18 cellular contexts compared by ENCODE assay signal in the genomic region with DNA sequence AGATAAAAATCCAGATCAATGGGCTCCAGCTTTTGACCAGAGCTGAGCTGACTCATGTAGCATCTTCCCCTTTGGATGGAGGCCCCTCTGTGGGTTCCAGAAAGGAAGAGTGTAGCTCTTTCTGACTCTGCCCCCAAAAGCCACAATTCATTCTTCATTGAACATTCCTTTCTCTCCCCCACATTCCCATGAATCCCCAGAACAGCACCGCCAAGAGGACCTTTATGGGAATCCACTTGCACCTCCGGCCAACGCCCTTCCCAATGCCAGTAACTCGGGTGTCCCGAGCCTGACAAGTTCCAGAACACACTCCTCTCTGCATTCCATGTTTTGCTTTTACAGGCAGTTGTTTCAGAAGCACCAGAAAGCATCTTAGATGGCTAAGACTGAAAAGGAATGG.
DNase-seq lines count a peak whose midpoint lies in the region; ATAC-seq, FAIRE-seq and TF ChIP-seq lines count a peak whose summit lies in the region.
"Had no signal": no experiment of that assay in that cellular context is flagged by ENCODE, and none has a peak within 500 bp of the region (broad histone marks: within the 10 kb centered on the region; RNA-seq: fewer than 3 reads in every experiment).

No MANE protein-coding gene starts in this region.

- FAIRE-seq in pancreas (lab: Jason Lieb, UNC): no peak
- FAIRE-seq: H54, RCC 7860 had no signal

- H3K27ac ChIP-seq in endodermal cell (ENCODE audit: low read depth, low read length): no peak overlapping the region
- H3K27ac ChIP-seq in pancreas: no peak overlapping the region

- TF ChIP-seq CTCF in endodermal cell (conservative IDR thresholded peaks at IDR 0.05): peak; percentile 24
- no peak for TF ChIP-seq CTCF in pancreas (IDR thresholded peaks at IDR 0.05)
- no peak for TF ChIP-seq CTCF in type B pancreatic cell (conservative IDR thresholded peaks at IDR 0.05)

- H3K9me3 ChIP-seq in endodermal cell (ENCODE audit: control insufficient read depth, low read length): peaks cover 43% of the 10 kb centered on the region
- no peaks in the 10 kb centered on the region for H3K9me3 ChIP-seq in pancreas

- peaks cover 2% of the 10 kb centered on the region for H3K36me3 Mint-ChIP-seq in endodermal cell (ENCODE audit: low read depth)
- no peaks in the 10 kb centered on the region for H3K36me3 Mint-ChIP-seq in type B pancreatic cell
- peaks cover 0 to 2% of the 10 kb centered on the region in 2 donors for H3K36me3 Mint-ChIP-seq in activated T-cell treated with anti-CD3 and anti-CD28 coated beads, Interleukin-2, amount 50 U/mL, for 72 hours (ENCODE audit: insufficient read depth in 2 of 2)

- H3K4me1 ChIP-seq in endodermal cell (ENCODE audit: control insufficient read depth, insufficient read depth, low read length): no peaks in the 10 kb centered on the region
- H3K4me1 ChIP-seq in pancreas: no peaks in the 10 kb centered on the region
- H3K4me1 ChIP-seq: BE2C had no signal

- H3K36me3 ChIP-seq in endodermal cell (ENCODE audit: control insufficient read depth, insufficient read depth, low read length): no peaks in the 10 kb centered on the region
- H3K36me3 ChIP-seq in pancreas: no peaks in the 10 kb centered on the region
- H3K36me3 ChIP-seq: BE2C had no signal

- H3K4me3 ChIP-seq in endodermal cell (ENCODE audit: low read length) (no peak overlapping the region), pancreas (no peak overlapping the region)

- peak in 3 of 4 donors; percentile 36 to 51 (median 51) for ATAC-seq in pancreas
- no peak for ATAC-seq in activated T-cell treated with anti-CD3 and anti-CD28 coated beads, Interleukin-2, amount 50 U/mL, for 72 hours (replicated peaks in 1 of 2)

- intact Hi-C loops in pancreas (cut with DNase I): no loop called here

- no peak overlapping the region for H3K9ac ChIP-seq in endodermal cell (ENCODE audit: extremely low read depth, low read length, poor library complexity, severe bottlenecking)

- H3K9me3 Mint-ChIP-seq in endodermal cell (peaks cover 23% of the 10 kb centered on the region), type B pancreatic cell (peaks cover 5% of the 10 kb centered on the region)
- peaks cover 7 to 8% of the 10 kb centered on the region in 2 donors for H3K9me3 Mint-ChIP-seq in activated T-cell treated with anti-CD3 and anti-CD28 coated beads, Interleukin-2, amount 50 U/mL, for 72 hours

- H3K4me1 Mint-ChIP-seq in endodermal cell (peaks cover 3% of the 10 kb centered on the region), type B pancreatic cell (ENCODE audit: unreplicated experiment) (no peaks in the 10 kb centered on the region)
- no peaks in the 10 kb centered on the region for H3K4me1 Mint-ChIP-seq in activated T-cell treated with anti-CD3 and anti-CD28 coated beads, Interleukin-2, amount 50 U/mL, for 72 hours (ENCODE audit: low read depth)

- H3K4me3 Mint-ChIP-seq in endodermal cell: no peak overlapping the region
- H3K4me3 Mint-ChIP-seq in type B pancreatic cell: no peak overlapping the region
- no peak overlapping the region for H3K4me3 Mint-ChIP-seq in activated T-cell treated with anti-CD3 and anti-CD28 coated beads, Interleukin-2, amount 50 U/mL, for 72 hours
- H3K4me3 Mint-ChIP-seq: CD4-positive, alpha-beta T cell had no signal

- WGBS in endodermal cell (ENCODE audit: insufficient coverage in 1 of 2, insufficient read length in 1 of 2), 2 experiments: 85 to 90% methylated on average over 5 of the region's 5 CpGs
- 80 to 90% methylated on average over 5 of the region's 5 CpGs for WGBS in pancreas, 2 donors

- H3K27me3 Mint-ChIP-seq in endodermal cell (ENCODE audit: insufficient read depth): peaks cover 10% of the 10 kb centered on the region
- peaks cover 4% of the 10 kb centered on the region for H3K27me3 Mint-ChIP-seq in type B pancreatic cell
- no peaks in the 10 kb centered on the region for H3K27me3 Mint-ChIP-seq in activated T-cell treated with anti-CD3 and anti-CD28 coated beads, Interleukin-2, amount 50 U/mL, for 72 hours (ENCODE audit: low read depth)

- peak; percentile 87 for DNase-seq in amniotic epithelial cell (ENCODE audit: low read depth)
- DNase-seq in endodermal cell: peak; percentile 36
- peak in 1 of 6 donors; percentile 15 for DNase-seq in pancreas
- DNase-seq in type B pancreatic cell (ENCODE audit: extremely low spot score, unreplicated experiment): peak; percentile 24
- no peak for DNase-seq in NCI-H146 (lab: John Stamatoyannopoulos, UW)
- no peak for DNase-seq in Kasumi-1 (lab: John Stamatoyannopoulos, UW)
- no peak for DNase-seq in activated T-cell treated with anti-CD3 and anti-CD28 coated beads, Interleukin-2, amount 50 U/mL, for 72 hours
- DNase-seq: BE2C; CD4-positive, alpha-beta T cell; EL; KBM-7; NCI-H1048; NCI-H2107; NCI-H2227 treated with DMSO at 0.1 percent for 48 hours; NCI-H526; SHP77 had no signal

- H3K27me3 ChIP-seq in endodermal cell (ENCODE audit: control insufficient read depth, insufficient read depth, low read length, poor library complexity, severe bottlenecking) (no peaks in the 10 kb centered on the region), pancreas (no peaks in the 10 kb centered on the region)
- H3K27me3 ChIP-seq: BE2C had no signal

- H3K27ac Mint-ChIP-seq in endodermal cell (no peak overlapping the region), type B pancreatic cell (no peak overlapping the region)
- H3K27ac Mint-ChIP-seq in activated T-cell treated with anti-CD3 and anti-CD28 coated beads, Interleukin-2, amount 50 U/mL, for 72 hours: no peak overlapping the region
- H3K27ac Mint-ChIP-seq: CD4-positive, alpha-beta T cell had no signal

Comparison
In these comparisons a context has a peak if more than half of its experiments do, and no peak if none do; other contexts are left out.
1. DNase-seq: peak in amniotic epithelial cell (single experiment), endodermal cell (single experiment) and type B pancreatic cell (single experiment); none in NCI-H146 (single experiment), Kasumi-1 (0 of 2) and activated T-cell treated with anti-CD3 and anti-CD28 coated beads, Interleukin-2, amount 50 U/mL, for 72 hours (0 of 2).
2. ATAC-seq: peak in pancreas (3 of 4); none in activated T-cell treated with anti-CD3 and anti-CD28 coated beads, Interleukin-2, amount 50 U/mL, for 72 hours (0 of 2).